ENCODE assay signal across 19 cellular contexts in genomic region chr2:54783349-54783748, GRCh38. TPM values are rescaled to one million over a fixed set of nuclear protein-coding genes. Genes with fewer than 3 reads are reported as not detected.
DNase-seq lines count a peak whose midpoint lies in the region; ATAC-seq and FAIRE-seq lines count a peak whose summit lies in the region.
"Had no signal": no experiment of that assay in that cellular context is flagged by ENCODE, and none has a peak within 500 bp of the region (broad histone marks: within the 10 kb centered on the region; RNA-seq: fewer than 3 reads in every experiment).

No MANE protein-coding gene starts in this region.

- no peaks in the 10 kb centered on the region for H3K27me3 Mint-ChIP-seq in stimulated activated memory B cell treated with anti-CD40 and anti-IgM and Interleukin-4, amounts not matched to agents 10 μg/mL and 1 μg/mL and 100 μg/mL, for 72 hours

- peaks cover 31% of the 10 kb centered on the region for H3K4me1 Mint-ChIP-seq in stimulated activated memory B cell treated with anti-CD40 and anti-IgM and Interleukin-4, amounts not matched to agents 10 μg/mL and 1 μg/mL and 100 μg/mL, for 72 hours
- no peaks in the 10 kb centered on the region for H3K4me1 Mint-ChIP-seq in stimulated activated effector memory CD8-positive, alpha-beta T cell treated with anti-CD3 and anti-CD28 coated beads, Interleukin-12 subunit alpha, Interleukin-12 subunit beta, amount 100 ng/mL, for 72 hours
- H3K4me1 Mint-ChIP-seq: CD4-positive, alpha-beta memory T cell had no signal

- no peak overlapping the region for H3K4me3 Mint-ChIP-seq in stimulated activated memory B cell treated with anti-CD40 and anti-IgM and Interleukin-4, amounts not matched to agents 10 μg/mL and 1 μg/mL and 100 μg/mL, for 72 hours
- H3K4me3 Mint-ChIP-seq in stimulated activated effector memory CD8-positive, alpha-beta T cell treated with anti-CD3 and anti-CD28 coated beads, Interleukin-12 subunit alpha, Interleukin-12 subunit beta, amount 100 ng/mL, for 72 hours: no peak overlapping the region
- H3K4me3 Mint-ChIP-seq: CD4-positive, alpha-beta memory T cell had no signal

- peaks cover 88% of the 10 kb centered on the region for H3K4me1 ChIP-seq in Karpas-422 (ENCODE audit: low read length)
- H3K4me1 ChIP-seq: BE2C had no signal

- H3K9me2 ChIP-seq in Karpas-422 (replicated peaks; ENCODE audit: insufficient read depth, low read length): no peaks in the 10 kb centered on the region

- H3K4me3 ChIP-seq in Karpas-422 (ENCODE audit: low read length): peak overlapping the region; percentile 43

- peak; percentile 90 for DNase-seq in Karpas-422
- no peak for DNase-seq in pons (ENCODE audit: low spot score)
- no peak for DNase-seq in stimulated activated effector memory CD8-positive, alpha-beta T cell treated with anti-CD3 and anti-CD28 coated beads, Interleukin-12 subunit alpha, Interleukin-12 subunit beta, amount 100 ng/mL, for 72 hours (ENCODE audit: low spot score in 2 of 2)
- DNase-seq in H4 (ENCODE audit: low spot score): no peak
- DNase-seq: BE2C; CD4-positive, alpha-beta memory T cell; DMS153; DMS79 treated with DMSO at 0.1 percent for 48 hours; GF-D8; H7; IMR-90; KG1 had no signal

- peak overlapping the region; percentile 93 for H3K4me2 ChIP-seq in Karpas-422 (ENCODE audit: low read depth, low read length, poor library complexity, severe bottlenecking)

- H3K27me3 ChIP-seq in Karpas-422 (ENCODE audit: low read length): no peaks in the 10 kb centered on the region
- H3K27me3 ChIP-seq: BE2C had no signal

- peak overlapping the region; percentile 98 for H3K27ac ChIP-seq in Karpas-422 (ENCODE audit: low read length)
- H3K27ac ChIP-seq: C4-2B had no signal

- H3K9ac ChIP-seq in Karpas-422 (ENCODE audit: low read length): peak overlapping the region; percentile 54

- no peaks in the 10 kb centered on the region for H3K9me3 Mint-ChIP-seq in stimulated activated memory B cell treated with anti-CD40 and anti-IgM and Interleukin-4, amounts not matched to agents 10 μg/mL and 1 μg/mL and 100 μg/mL, for 72 hours
- H3K9me3 Mint-ChIP-seq in stimulated activated effector memory CD8-positive, alpha-beta T cell treated with anti-CD3 and anti-CD28 coated beads, Interleukin-12 subunit alpha, Interleukin-12 subunit beta, amount 100 ng/mL, for 72 hours: no peaks in the 10 kb centered on the region
- H3K9me3 Mint-ChIP-seq: CD4-positive, alpha-beta memory T cell had no signal

- peak overlapping the region; percentile 3 for H3K27ac Mint-ChIP-seq in stimulated activated memory B cell treated with anti-CD40 and anti-IgM and Interleukin-4, amounts not matched to agents 10 μg/mL and 1 μg/mL and 100 μg/mL, for 72 hours
- no peak overlapping the region for H3K27ac Mint-ChIP-seq in stimulated activated effector memory CD8-positive, alpha-beta T cell treated with anti-CD3 and anti-CD28 coated beads, Interleukin-12 subunit alpha, Interleukin-12 subunit beta, amount 100 ng/mL, for 72 hours
- H3K27ac Mint-ChIP-seq: CD4-positive, alpha-beta memory T cell had no signal

- H4K20me1 ChIP-seq in Karpas-422 (ENCODE audit: insufficient read depth, low read depth, low read length): no peaks in the 10 kb centered on the region

- peaks cover 75% of the 10 kb centered on the region for H3K79me2 ChIP-seq in Karpas-422 (ENCODE audit: low read length)

- peak; percentile 57 for ATAC-seq in stimulated activated memory B cell treated with anti-CD40 and anti-IgM and Interleukin-4, amounts not matched to agents 10 μg/mL and 1 μg/mL and 100 μg/mL, for 72 hours
- ATAC-seq in stimulated activated effector memory CD8-positive, alpha-beta T cell treated with anti-CD3 and anti-CD28 coated beads, Interleukin-12 subunit alpha, Interleukin-12 subunit beta, amount 100 ng/mL, for 72 hours: no peak

- no peaks in the 10 kb centered on the region for H3K36me3 Mint-ChIP-seq in stimulated activated memory B cell treated with anti-CD40 and anti-IgM and Interleukin-4, amounts not matched to agents 10 μg/mL and 1 μg/mL and 100 μg/mL, for 72 hours
- H3K36me3 Mint-ChIP-seq in stimulated activated effector memory CD8-positive, alpha-beta T cell treated with anti-CD3 and anti-CD28 coated beads, Interleukin-12 subunit alpha, Interleukin-12 subunit beta, amount 100 ng/mL, for 72 hours: no peaks in the 10 kb centered on the region
- H3K36me3 Mint-ChIP-seq: CD4-positive, alpha-beta memory T cell had no signal

- no peaks in the 10 kb centered on the region for H3K9me3 ChIP-seq in Karpas-422 (ENCODE audit: low read length)
- H3K9me3 ChIP-seq: BE2C had no signal

- no peak overlapping the region for H2AFZ ChIP-seq in Karpas-422 (ENCODE audit: low read length)

- FAIRE-seq in G401.6 (lab: Jason Lieb, UNC) (peak; percentile 42), TTC549 (lab: Jason Lieb, UNC) (peak; percentile 38)
- FAIRE-seq: A204.1, D721Med, GM19239 had no signal

- 0 out of 2 replicates have a peak, but pooled peaks cover 2% of the 10 kb centered on the region for H3K36me3 ChIP-seq in Karpas-422 (ENCODE audit: insufficient read depth, low read length)
- H3K36me3 ChIP-seq: BE2C had no signal

RNA-seq across cellular contexts. Expression of gene EML6, which starts 59.9 kb away (rescaled TPM):
- total RNA-seq in Karpas-422 (2014; rRNA removed; shearing (Covaris generic); ENCODE audit: low replicate concordance): 133 and 187 TPM in 2 replicates
- 2.4 and 2.9 TPM in 2 replicates for total RNA-seq in H4 (2014; rRNA removed; shearing (Covaris generic))

Comparison
In these comparisons a context has a peak if more than half of its experiments do, and no peak if none do; other contexts are left out.
1. RNA of gene EML6, which starts 59.9 kb away (total RNA-seq): 133 to 187 TPM in Karpas-422; 2.4 to 2.9 TPM in H4; every median in the first group is over 10 times any median in the second.